15 cellular contexts compared by ENCODE assay signal in genomic region chr3:28268989-28269388, GRCh38. TPM values are rescaled to one million over a fixed set of nuclear protein-coding genes. Genes with fewer than 3 reads are reported as not detected.
DNase-seq lines count a peak whose midpoint lies in the region; ATAC-seq and TF ChIP-seq lines count a peak whose summit lies in the region.
"Had no signal": no experiment of that assay in that cellular context is flagged by ENCODE, and none has a peak within 500 bp of the region (broad histone marks: within the 10 kb centered on the region; RNA-seq: fewer than 3 reads in every experiment).

No MANE protein-coding gene starts in this region.

- H3K36me3 Mint-ChIP-seq in natural killer cell: peaks cover 34% of the 10 kb centered on the region
- peaks cover 27% of the 10 kb centered on the region for H3K36me3 Mint-ChIP-seq in natural killer cell treated with Interleukin-12 subunit alpha and Interleukin-12 subunit beta and Interleukin-15 and Interleukin-18, amount 100 ng/mL, for 72 hours
- peaks cover 40% of the 10 kb centered on the region for H3K36me3 Mint-ChIP-seq in type B pancreatic cell

- intact Hi-C loops in natural killer cell (cut with micrococcal nuclease): no loop called here

- H3K27me3 Mint-ChIP-seq in natural killer cell (ENCODE audit: low read depth in 2 of 2) (no peaks in the 10 kb centered on the region), type B pancreatic cell (no peaks in the 10 kb centered on the region)
- H3K27me3 Mint-ChIP-seq in natural killer cell treated with Interleukin-12 subunit alpha and Interleukin-12 subunit beta and Interleukin-15 and Interleukin-18, amount 100 ng/mL, for 72 hours: no peaks in the 10 kb centered on the region
- H3K27me3 Mint-ChIP-seq: activated CD4-positive, alpha-beta memory T cell treated with anti-CD3 and anti-CD28 coated beads for 36 hours; activated T-helper 17 cell treated with anti-CD3 and anti-CD28 coated beads, Interleukin-2, amount 50 U/mL, for 72 hours had no signal

- no peak for DNase-seq in natural killer cell
- no peak for DNase-seq in natural killer cell treated with Interleukin-12 subunit alpha and Interleukin-12 subunit beta and Interleukin-15 and Interleukin-18, amount 100 ng/mL, for 72 hours (ENCODE audit: low spot score)
- peak; percentile 10 for DNase-seq in NB4 (ENCODE audit: low read depth)
- DNase-seq in dermis blood vessel endothelial cell: peak; percentile 7
- no peak for DNase-seq in type B pancreatic cell (ENCODE audit: extremely low spot score, unreplicated experiment)
- DNase-seq in HuH-7.5 (ENCODE audit: low spot score): no peak
- no peak for DNase-seq in left lobe of liver (ENCODE audit: low spot score)
- DNase-seq: activated CD4-positive, alpha-beta memory T cell treated with anti-CD3 and anti-CD28 coated beads for 36 hours; amniotic stem cell; MG63; NCI-H2227 treated with DMSO at 0.1 percent for 48 hours; retina; upper lobe of right lung had no signal

- no peak overlapping the region for H3K27ac Mint-ChIP-seq in natural killer cell
- H3K27ac Mint-ChIP-seq in natural killer cell treated with Interleukin-12 subunit alpha and Interleukin-12 subunit beta and Interleukin-15 and Interleukin-18, amount 100 ng/mL, for 72 hours: no peak overlapping the region
- no peak overlapping the region for H3K27ac Mint-ChIP-seq in type B pancreatic cell
- H3K27ac Mint-ChIP-seq: activated CD4-positive, alpha-beta memory T cell treated with anti-CD3 and anti-CD28 coated beads for 36 hours; activated T-helper 17 cell treated with anti-CD3 and anti-CD28 coated beads, Interleukin-2, amount 50 U/mL, for 72 hours had no signal

- H3K9me3 Mint-ChIP-seq in natural killer cell (peaks cover 12 to 14% of the 10 kb centered on the region in 2 donors), type B pancreatic cell (peaks cover 23% of the 10 kb centered on the region)
- peaks cover 11% of the 10 kb centered on the region for H3K9me3 Mint-ChIP-seq in natural killer cell treated with Interleukin-12 subunit alpha and Interleukin-12 subunit beta and Interleukin-15 and Interleukin-18, amount 100 ng/mL, for 72 hours

- TF ChIP-seq POLR2A in NB4 (IDR thresholded peaks at IDR 0.05; ENCODE audit: extremely low read depth, insufficient read length): no peak

- H3K4me1 Mint-ChIP-seq in natural killer cell (peaks cover 11 to 13% of the 10 kb centered on the region in 2 donors), type B pancreatic cell (ENCODE audit: unreplicated experiment) (no peaks in the 10 kb centered on the region)
- peaks cover 5 to 23% of the 10 kb centered on the region in 2 donors for H3K4me1 Mint-ChIP-seq in natural killer cell treated with Interleukin-12 subunit alpha and Interleukin-12 subunit beta and Interleukin-15 and Interleukin-18, amount 100 ng/mL, for 72 hours (ENCODE audit: low read depth in 2 of 2)

- H3K4me3 Mint-ChIP-seq in natural killer cell (no peak overlapping the region), type B pancreatic cell (no peak overlapping the region)
- no peak overlapping the region for H3K4me3 Mint-ChIP-seq in natural killer cell treated with Interleukin-12 subunit alpha and Interleukin-12 subunit beta and Interleukin-15 and Interleukin-18, amount 100 ng/mL, for 72 hours
- H3K4me3 Mint-ChIP-seq: activated CD4-positive, alpha-beta memory T cell treated with anti-CD3 and anti-CD28 coated beads for 36 hours; activated T-helper 17 cell treated with anti-CD3 and anti-CD28 coated beads, Interleukin-2, amount 50 U/mL, for 72 hours had no signal

- ATAC-seq in natural killer cell (peak in 2 of 3 donors; percentile 34 to 61), HG03571 (IDR thresholded peaks at IDR 0.05; ENCODE audit: unreplicated experiment) (no peak), left lobe of liver (no peak)
- no peak for ATAC-seq in natural killer cell treated with Interleukin-12 subunit alpha and Interleukin-12 subunit beta and Interleukin-15 and Interleukin-18, amount 100 ng/mL, for 72 hours
- ATAC-seq: activated T-helper 17 cell treated with anti-CD3 and anti-CD28 coated beads, Interleukin-2, amount 50 U/mL, for 72 hours had no signal

- peak; percentile 14 for TF ChIP-seq CTCF in natural killer cell (IDR thresholded peaks at IDR 0.05)
- peak; percentile 46 for TF ChIP-seq CTCF in NB4 (IDR thresholded peaks at IDR 0.05; ENCODE audit: low read depth, low read length)
- peak; percentile 61 for TF ChIP-seq CTCF in type B pancreatic cell (conservative IDR thresholded peaks at IDR 0.05)

- no peak overlapping the region for H3K4me3 ChIP-seq in NB4 (ENCODE audit: low read depth, low read length)
- H3K4me3 ChIP-seq: MG63, upper lobe of right lung had no signal

RNA-seq across cellular contexts. Expression of gene CMC1, which starts 27.6 kb away (rescaled TPM):
- total RNA-seq in natural killer cell (100 to 1,000 TPM; 122 to 157 (median 136) TPM), dermis blood vessel endothelial cell (3.4 and 3.5 TPM in 2 replicates), type B pancreatic cell (ENCODE audit: low replicate concordance) (15.7 and 18.2 TPM in 2 replicates), left lobe of liver (12.4 TPM)
- 10 to 100 TPM; 20.5 to 56.8 TPM for total RNA-seq in natural killer cell treated with Interleukin-12 subunit alpha and Interleukin-12 subunit beta and Interleukin-15 and Interleukin-18, amount 100 ng/mL, for 72 hours

Comparison
In these comparisons a context has a peak if more than half of its experiments do, and no peak if none do; other contexts are left out.
1. ATAC-seq: peak in natural killer cell (2 of 3); none in natural killer cell treated with Interleukin-12 subunit alpha and Interleukin-12 subunit beta and Interleukin-15 and Interleukin-18, amount 100 ng/mL, for 72 hours (0 of 2), HG03571 (single experiment) and left lobe of liver (single experiment).
2. DNase-seq: peak in NB4 (single experiment) and dermis blood vessel endothelial cell (single experiment); none in natural killer cell (single experiment), natural killer cell treated with Interleukin-12 subunit alpha and Interleukin-12 subunit beta and Interleukin-15 and Interleukin-18, amount 100 ng/mL, for 72 hours (single experiment), type B pancreatic cell (single experiment), HuH-7.5 (single experiment) and left lobe of liver (single experiment).
3. Peak in every context shown above with its lines, with median percentiles within 50 percentile points of each other: CTCF ChIP-seq.